In genomic region chr2:140063356-140063755, GRCh38 we compare ENCODE assay signal across 24 cellular contexts.
"Had no signal": no experiment of that assay in that cellular context is flagged by ENCODE, and none has a peak within 500 bp of the region (broad histone marks: within the 10 kb centered on the region; RNA-seq: fewer than 3 reads in every experiment).

No MANE protein-coding gene starts in this region.

- H3K9me3 ChIP-seq: breast epithelium, gastroesophageal sphincter, transverse colon had no signal

- H3K4me3 ChIP-seq: breast epithelium, gastroesophageal sphincter, transverse colon had no signal

- H3K27me3 ChIP-seq: breast epithelium, gastroesophageal sphincter, transverse colon had no signal

- H3K4me3 Mint-ChIP-seq: activated B cell treated with CpG ODN at 0.5 μM for 24 hours; activated CD4-positive, alpha-beta T cell treated with anti-CD3 and anti-CD28 coated beads for 36 hours; activated T-cell treated with anti-CD3 and anti-CD28 coated beads, Interleukin-2, amount 50 U/mL, for 24 hours; activated T-helper 17 cell treated with anti-CD3 and anti-CD28 coated beads, Interleukin-2, amount 50 U/mL, for 72 hours; central memory CD8-positive, alpha-beta T cell; effector memory CD8-positive, alpha-beta T cell; nephron progenitor cell; stimulated activated memory B cell treated with anti-CD40 and anti-IgM and Interleukin-4, amounts not matched to agents 10 μg/mL and 1 μg/mL and 100 μg/mL, for 72 hours had no signal

- H3K4me1 Mint-ChIP-seq: activated B cell treated with CpG ODN at 0.5 μM for 24 hours; activated CD4-positive, alpha-beta T cell treated with anti-CD3 and anti-CD28 coated beads for 36 hours; activated T-helper 17 cell treated with anti-CD3 and anti-CD28 coated beads, Interleukin-2, amount 50 U/mL, for 72 hours; central memory CD8-positive, alpha-beta T cell; nephron progenitor cell; stimulated activated memory B cell treated with anti-CD40 and anti-IgM and Interleukin-4, amounts not matched to agents 10 μg/mL and 1 μg/mL and 100 μg/mL, for 72 hours had no signal

- H3K27ac Mint-ChIP-seq: activated B cell treated with CpG ODN at 0.5 μM for 24 hours; activated CD4-positive, alpha-beta T cell treated with anti-CD3 and anti-CD28 coated beads for 36 hours; activated naive CD4-positive, alpha-beta T cell treated with anti-CD3 and anti-CD28 coated beads, Interleukin-2, amount 50 U/mL, for 72 hours; activated T-cell treated with anti-CD3 and anti-CD28 coated beads, Interleukin-2, amount 50 U/mL, for 24 hours; activated T-helper 17 cell treated with anti-CD3 and anti-CD28 coated beads, Interleukin-2, amount 50 U/mL, for 72 hours; effector memory CD8-positive, alpha-beta T cell; nephron progenitor cell; stimulated activated memory B cell treated with anti-CD40 and anti-IgM and Interleukin-4, amounts not matched to agents 10 μg/mL and 1 μg/mL and 100 μg/mL, for 72 hours had no signal

- H3K4me1 ChIP-seq: breast epithelium, gastroesophageal sphincter, transverse colon had no signal

- ATAC-seq: activated CD4-positive, alpha-beta T cell treated with anti-CD3 and anti-CD28 coated beads for 36 hours; activated naive CD4-positive, alpha-beta T cell treated with anti-CD3 and anti-CD28 coated beads, Interleukin-2, amount 50 U/mL, for 72 hours; activated T-helper 17 cell treated with anti-CD3 and anti-CD28 coated beads, Interleukin-2, amount 50 U/mL, for 72 hours; effector memory CD8-positive, alpha-beta T cell; esophagus mucosa; gastroesophageal sphincter; sciatic nerve; stimulated activated memory B cell treated with anti-CD40 and anti-IgM and Interleukin-4, amounts not matched to agents 10 μg/mL and 1 μg/mL and 100 μg/mL, for 72 hours had no signal

- DNase-seq: activated B cell treated with CpG ODN at 0.5 μM for 24 hours; activated CD4-positive, alpha-beta T cell treated with anti-CD3 and anti-CD28 coated beads for 36 hours; activated CD4-positive, alpha-beta T cell treated with anti-CD3 and anti-CD28 coated beads, Interleukin-2, amount 50 U/mL, for 4 hours; activated CD8-positive, alpha-beta memory T cell treated with anti-CD3 and anti-CD28 coated beads for 24 hours; activated CD8-positive, alpha-beta memory T cell treated with anti-CD3 and anti-CD28 coated beads, Interleukin-2, amount 50 U/mL, for 4 hours; activated T-cell treated with anti-CD3 and anti-CD28 coated beads, Interleukin-2, amount 50 U/mL, for 24 hours; aorta; effector memory CD8-positive, alpha-beta T cell; head of caudate nucleus; hypothalamus; nephron progenitor cell; occipital lobe; small intestine; stimulated activated CD4-positive, alpha-beta T cell treated with anti-CD3 and anti-CD28 coated beads, Interleukin-15, amount 100 ng/mL, for 24 hours; T-helper 9 cell; transverse colon had no signal

- H3K27ac ChIP-seq: breast epithelium, gastroesophageal sphincter, transverse colon had no signal

- H3K36me3 Mint-ChIP-seq: stimulated activated memory B cell treated with anti-CD40 and anti-IgM and Interleukin-4, amounts not matched to agents 10 μg/mL and 1 μg/mL and 100 μg/mL, for 72 hours had no signal

- H3K9me3 Mint-ChIP-seq: nephron progenitor cell had no signal

- H3K36me3 ChIP-seq: breast epithelium, gastroesophageal sphincter, transverse colon had no signal

- H3K27me3 Mint-ChIP-seq: activated B cell treated with CpG ODN at 0.5 μM for 24 hours; activated CD4-positive, alpha-beta T cell treated with anti-CD3 and anti-CD28 coated beads for 36 hours; activated T-cell treated with anti-CD3 and anti-CD28 coated beads, Interleukin-2, amount 50 U/mL, for 24 hours; activated T-helper 17 cell treated with anti-CD3 and anti-CD28 coated beads, Interleukin-2, amount 50 U/mL, for 72 hours; central memory CD8-positive, alpha-beta T cell; effector memory CD8-positive, alpha-beta T cell; stimulated activated memory B cell treated with anti-CD40 and anti-IgM and Interleukin-4, amounts not matched to agents 10 μg/mL and 1 μg/mL and 100 μg/mL, for 72 hours had no signal
